In the genomic region with DNA sequence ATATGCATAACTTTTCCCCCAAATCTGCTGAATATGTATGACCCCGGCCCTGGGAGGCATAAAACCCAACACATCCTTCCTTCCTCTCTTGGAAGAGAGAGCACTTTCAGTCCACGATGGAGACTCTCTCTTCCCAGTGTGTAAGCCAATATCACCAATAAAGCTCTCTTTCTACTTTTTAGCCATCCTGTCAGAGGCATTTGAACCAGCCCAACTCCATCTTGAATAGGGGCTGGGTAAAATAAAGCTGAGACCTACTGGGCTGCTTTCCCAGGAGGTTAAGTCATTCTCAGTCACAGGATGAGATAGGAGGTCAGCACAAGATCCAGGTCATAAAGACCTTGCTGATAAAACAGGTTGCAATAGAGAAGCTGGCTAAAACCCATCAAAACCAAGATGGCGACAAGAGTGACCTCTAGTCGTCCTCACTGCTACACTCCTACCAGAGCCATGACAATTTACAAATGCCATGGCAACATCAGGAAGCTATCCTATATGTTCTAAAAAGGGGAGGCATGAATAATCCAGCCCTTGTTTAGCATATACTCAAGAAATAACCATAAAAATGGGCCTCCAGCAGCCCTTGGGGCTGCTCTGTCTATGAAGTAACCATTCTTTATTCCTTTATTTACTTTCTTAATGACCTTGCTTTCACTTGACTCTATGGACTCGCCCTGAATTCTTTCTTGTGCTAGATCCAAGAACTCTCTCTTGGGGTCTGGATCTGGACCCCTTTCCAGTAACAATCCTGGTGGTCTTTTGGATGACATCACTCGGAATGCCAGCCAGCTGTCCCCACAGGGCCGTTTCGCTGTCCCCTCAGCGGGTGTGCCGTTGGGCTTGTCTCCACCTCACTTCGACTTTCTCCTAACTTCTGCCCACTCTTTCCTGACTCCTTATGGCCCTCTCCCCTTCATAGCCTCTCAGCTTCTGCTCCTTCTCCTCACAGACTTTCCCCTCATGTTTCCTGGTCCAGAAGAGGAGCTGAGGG, we compare ENCODE assay signal across 32 cellular contexts.
"Had no signal": no experiment of that assay in that cellular context is flagged by ENCODE, and none has a peak within 500 bp of the region (broad histone marks: within the 10 kb centered on the region; RNA-seq: fewer than 3 reads in every experiment).

No MANE protein-coding gene starts in this region.

- H3K27ac Mint-ChIP-seq: activated CD4-positive, alpha-beta T cell treated with anti-CD3 and anti-CD28 coated beads, Interleukin-2, amount 10 ng/mL, durations not matched to agents 24 days and 14 days; activated CD8-positive, alpha-beta T cell treated with anti-CD3 and anti-CD28 coated beads for 36 hours; activated naive CD4-positive, alpha-beta T cell treated with anti-CD3 and anti-CD28 coated beads for 36 hours; activated naive CD8-positive, alpha-beta T cell treated with anti-CD3 and anti-CD28 coated beads for 36 hours; activated T-helper 1 cell treated with anti-CD3 and anti-CD28 coated beads, Interleukin-12 subunit alpha, Interleukin-12 subunit beta, Interleukin-2, Interleukin-4 antibody, amounts not matched to agents 30 ng/mL and 10 ng/mL and 1 ng/mL, durations not matched to agents 14 hours and 24 hours and 36 hours; T-helper 1 cell treated with Interleukin-12 subunit alpha and Interleukin-12 subunit beta and Interleukin-4 antibody, amounts not matched to agents 30 μg/mL and 1 μg/mL, for 36 hours; T-helper 2 cell treated with Interferon-gamma antibody and Interleukin-4, amounts not matched to agents 5 μg/mL and 100 μg/mL, for 36 hours had no signal

- ATAC-seq: activated CD8-positive, alpha-beta T cell treated with anti-CD3 and anti-CD28 coated beads for 36 hours; activated T-cell treated with anti-CD3 and anti-CD28 coated beads, Interleukin-2, amount 50 U/mL, for 4 hours; PC-3 had no signal

- H3K4me1 Mint-ChIP-seq: activated CD4-positive, alpha-beta T cell treated with anti-CD3 and anti-CD28 coated beads, Interleukin-2, amount 10 ng/mL, durations not matched to agents 24 days and 14 days; activated naive CD8-positive, alpha-beta T cell treated with anti-CD3 and anti-CD28 coated beads for 36 hours had no signal

- H3K4me3 Mint-ChIP-seq: activated CD4-positive, alpha-beta T cell treated with anti-CD3 and anti-CD28 coated beads, Interleukin-2, amount 10 ng/mL, durations not matched to agents 24 days and 14 days; activated CD8-positive, alpha-beta T cell treated with anti-CD3 and anti-CD28 coated beads for 36 hours; activated naive CD4-positive, alpha-beta T cell treated with anti-CD3 and anti-CD28 coated beads for 36 hours; activated naive CD8-positive, alpha-beta T cell treated with anti-CD3 and anti-CD28 coated beads for 36 hours; activated T-cell treated with anti-CD3 and anti-CD28 coated beads, Interleukin-2, amount 50 U/mL, for 4 hours; activated T-helper 1 cell treated with anti-CD3 and anti-CD28 coated beads, Interleukin-12 subunit alpha, Interleukin-12 subunit beta, Interleukin-2, Interleukin-4 antibody, amounts not matched to agents 30 ng/mL and 10 ng/mL and 1 ng/mL, durations not matched to agents 14 hours and 24 hours and 36 hours; T-helper 1 cell treated with Interleukin-12 subunit alpha and Interleukin-12 subunit beta and Interleukin-4 antibody, amounts not matched to agents 30 μg/mL and 1 μg/mL, for 36 hours; T-helper 2 cell treated with Interferon-gamma antibody and Interleukin-4, amounts not matched to agents 5 μg/mL and 100 μg/mL, for 36 hours had no signal

- H3K9me3 ChIP-seq: Peyer's patch, SJSA1, SK-N-SH had no signal

- H3K36me3 Mint-ChIP-seq: activated naive CD8-positive, alpha-beta T cell treated with anti-CD3 and anti-CD28 coated beads for 36 hours had no signal

- H3K4me3 ChIP-seq: Peyer's patch, SJSA1 had no signal

- H3K27me3 Mint-ChIP-seq: activated CD4-positive, alpha-beta T cell treated with anti-CD3 and anti-CD28 coated beads, Interleukin-2, amount 10 ng/mL, durations not matched to agents 24 days and 14 days; activated naive CD8-positive, alpha-beta T cell treated with anti-CD3 and anti-CD28 coated beads for 36 hours had no signal

- H3K27ac ChIP-seq: brain microvascular endothelial cell, Peyer's patch, SJSA1 had no signal

- DNase-seq: activated CD4-positive, alpha-beta T cell treated with anti-CD3 and anti-CD28 coated beads, Interleukin-2, amount 10 ng/mL, durations not matched to agents 24 days and 14 days; activated CD4-positive, alpha-beta T cell treated with anti-CD3 and anti-CD28 coated beads, Interleukin-2, amount 50 U/mL, for 4 hours; activated CD8-positive, alpha-beta memory T cell treated with anti-CD3 and anti-CD28 coated beads, Interleukin-2, amount 50 U/mL, for 4 hours; activated CD8-positive, alpha-beta T cell treated with anti-CD3 and anti-CD28 coated beads for 36 hours; activated gamma-delta T cell treated with Interleukin-2 at 50 U/mL for 16 hours; activated naive CD4-positive, alpha-beta T cell treated with anti-CD3 and anti-CD28 coated beads for 36 hours; activated naive CD8-positive, alpha-beta T cell treated with anti-CD3 and anti-CD28 coated beads for 36 hours; activated T-cell treated with anti-CD3 and anti-CD28 coated beads for 4 hours; activated T-cell treated with anti-CD3 and anti-CD28 coated beads, Interleukin-2, amount 50 U/mL, for 4 hours; amniotic stem cell; aorta; brain microvascular endothelial cell; central memory CD4-positive, alpha-beta T cell; NCI-H1105 treated with DMSO at 0.1 percent for 48 hours; NCI-H1436; NCI-H1694; NCI-H2029 treated with DMSO at 0.1 percent for 48 hours; NCI-H2107; NCI-H2171; NCI-H510A; NCI-H526; NCI-H748 treated with DMSO at 0.1 percent for 48 hours; NK-92 treated with Interleukin-12 subunit alpha and Interleukin-12 subunit beta, amount 100 ng/mL, for 24 hours; PC-3; Peyer's patch; RPMI8226; SHP77 treated with DMSO at 0.1 percent for 48 hours; SK-N-SH had no signal

- H3K4me1 ChIP-seq: Peyer's patch, SJSA1 had no signal

- H3K36me3 ChIP-seq: brain microvascular endothelial cell, Peyer's patch, SJSA1 had no signal

- H3K27me3 ChIP-seq: brain microvascular endothelial cell, Peyer's patch, SJSA1 had no signal

- H3K9me3 Mint-ChIP-seq: activated CD4-positive, alpha-beta T cell treated with anti-CD3 and anti-CD28 coated beads, Interleukin-2, amount 10 ng/mL, durations not matched to agents 24 days and 14 days; activated CD8-positive, alpha-beta T cell treated with anti-CD3 and anti-CD28 coated beads for 36 hours; activated naive CD4-positive, alpha-beta T cell treated with anti-CD3 and anti-CD28 coated beads for 36 hours; activated naive CD8-positive, alpha-beta T cell treated with anti-CD3 and anti-CD28 coated beads for 36 hours; activated T-cell treated with anti-CD3 and anti-CD28 coated beads, Interleukin-2, amount 50 U/mL, for 4 hours; activated T-helper 1 cell treated with anti-CD3 and anti-CD28 coated beads, Interleukin-12 subunit alpha, Interleukin-12 subunit beta, Interleukin-2, Interleukin-4 antibody, amounts not matched to agents 30 ng/mL and 10 ng/mL and 1 ng/mL, durations not matched to agents 14 hours and 24 hours and 36 hours; T-helper 1 cell treated with Interleukin-12 subunit alpha and Interleukin-12 subunit beta and Interleukin-4 antibody, amounts not matched to agents 30 μg/mL and 1 μg/mL, for 36 hours; T-helper 2 cell treated with Interferon-gamma antibody and Interleukin-4, amounts not matched to agents 5 μg/mL and 100 μg/mL, for 36 hours had no signal
